Comparison of ENCODE assay signal across 20 cellular contexts in the genomic region with DNA sequence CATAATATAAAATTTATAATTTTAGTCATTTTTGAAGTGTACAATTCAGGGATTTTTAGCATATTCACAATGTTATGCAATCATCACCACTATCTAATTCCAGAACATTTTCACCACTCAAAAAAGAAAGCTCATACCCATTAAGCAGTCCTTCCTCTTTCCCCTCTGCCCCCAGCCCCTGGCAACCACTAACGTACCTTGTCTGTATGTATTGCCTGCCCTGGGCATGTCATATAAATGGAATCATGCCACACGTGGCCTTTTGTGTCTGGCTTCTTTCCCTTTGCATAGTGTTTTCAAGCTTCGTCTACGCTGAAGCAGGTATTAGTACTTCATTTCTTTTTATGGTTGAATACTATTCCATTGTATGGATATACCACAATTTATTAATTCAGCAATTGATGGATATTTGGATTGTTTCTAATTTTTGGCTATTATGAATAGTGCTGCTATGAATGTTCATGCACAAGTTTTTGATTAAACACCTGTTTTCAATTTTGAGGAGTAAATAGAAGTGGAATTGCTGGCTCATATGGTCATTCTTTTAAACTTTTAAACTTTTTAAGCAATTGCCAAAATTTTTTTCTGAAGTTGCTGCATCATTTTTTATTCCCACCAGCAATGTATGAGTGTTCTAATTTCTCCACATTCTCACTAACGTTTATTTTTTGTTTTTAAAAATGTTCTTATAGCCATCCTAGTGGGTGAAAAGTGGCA. TPM values are rescaled to one million over a fixed set of nuclear protein-coding genes. Genes with fewer than 3 reads are reported as not detected.
A peak's percentile ranks its signal among the peaks of the same experiment; 100 is the strongest.
DNase-seq lines count a peak whose midpoint lies in the region; ATAC-seq and TF ChIP-seq lines count a peak whose summit lies in the region.
"Had no signal": no experiment of that assay in that cellular context is flagged by ENCODE, and none has a peak within 500 bp of the region (broad histone marks: within the 10 kb centered on the region; RNA-seq: fewer than 3 reads in every experiment).

No MANE protein-coding gene starts in this region.

- H3K9me3 ChIP-seq in GM23248 (ENCODE audit: low read depth) (no peaks in the 10 kb centered on the region), upper lobe of left lung (no peaks in the 10 kb centered on the region)

- H3K36me3 Mint-ChIP-seq in WTC11, result peaks cover 6% of the 10 kb centered on the region
- H3K36me3 Mint-ChIP-seq in natural killer cell treated with Interleukin-12 subunit alpha and Interleukin-12 subunit beta and Interleukin-15 and Interleukin-18, amount 100 ng/mL, for 72 hours, result no peaks in the 10 kb centered on the region
- H3K36me3 Mint-ChIP-seq: CD4-positive, alpha-beta memory T cell had no signal

- H3K9me2 ChIP-seq in GM23248 (ENCODE audit: insufficient read depth), result no peaks in the 10 kb centered on the region

- peaks cover 69% of the 10 kb centered on the region for H3K27me3 Mint-ChIP-seq in WTC11 (ENCODE audit: low read depth)
- peaks cover 43 to 79% of the 10 kb centered on the region in 2 donors for H3K27me3 Mint-ChIP-seq in natural killer cell treated with Interleukin-12 subunit alpha and Interleukin-12 subunit beta and Interleukin-15 and Interleukin-18, amount 100 ng/mL, for 72 hours

- no peak overlapping the region for H2AFZ ChIP-seq in GM23248

- CTCF ChIA-PET in WTC11 (lab: Charles Lee), result no interaction called here

- H3K4me1 ChIP-seq in GM23248 (ENCODE audit: insufficient read depth) (peaks cover 19% of the 10 kb centered on the region), upper lobe of left lung (peaks cover 0 to 33% (median 21%) of the 10 kb centered on the region in 4 donors)
- H3K4me1 ChIP-seq: A549 had no signal

- H3K4me1 Mint-ChIP-seq in WTC11, result peaks cover 51% of the 10 kb centered on the region
- H3K4me1 Mint-ChIP-seq in natural killer cell treated with Interleukin-12 subunit alpha and Interleukin-12 subunit beta and Interleukin-15 and Interleukin-18, amount 100 ng/mL, for 72 hours (ENCODE audit: low read depth in 2 of 2), result peaks cover 4 to 16% of the 10 kb centered on the region in 2 donors

- H3K4me2 ChIP-seq in GM23248 (ENCODE audit: unreplicated experiment), result no peak overlapping the region
- H3K4me2 ChIP-seq: A549 had no signal

- H3K9me3 Mint-ChIP-seq in WTC11, result peaks cover 7% of the 10 kb centered on the region
- H3K9me3 Mint-ChIP-seq in natural killer cell treated with Interleukin-12 subunit alpha and Interleukin-12 subunit beta and Interleukin-15 and Interleukin-18, amount 100 ng/mL, for 72 hours, result no peaks in the 10 kb centered on the region

- H3K4me3 Mint-ChIP-seq in WTC11, result no peak overlapping the region
- no peak overlapping the region for H3K4me3 Mint-ChIP-seq in natural killer cell treated with Interleukin-12 subunit alpha and Interleukin-12 subunit beta and Interleukin-15 and Interleukin-18, amount 100 ng/mL, for 72 hours
- H3K4me3 Mint-ChIP-seq: CD4-positive, alpha-beta memory T cell; H9 had no signal

- peaks cover 16% of the 10 kb centered on the region for H3K79me2 ChIP-seq in GM23248 (ENCODE audit: insufficient read depth)

- in situ Hi-C loops in GM23248 (cut with MboI), result loop anchor here (10.0 to 25.0 kb wide), 4 partner anchors 301 to 656 kb away; no protein-coding TSS in a partner anchor

- H3K36me3 ChIP-seq in GM23248 (ENCODE audit: low read depth) (no peaks in the 10 kb centered on the region), upper lobe of left lung (no peaks in the 10 kb centered on the region)

- no peaks in the 10 kb centered on the region for H4K20me1 ChIP-seq in GM23248 (ENCODE audit: insufficient read depth)

- H3K27me3 ChIP-seq in GM23248 (replicated peaks; ENCODE audit: insufficient read depth) (no peaks in the 10 kb centered on the region), upper lobe of left lung (peaks cover 0 to 18% (median 6%) of the 10 kb centered on the region in 4 donors)

- ATAC-seq in WTC11, result no peak
- ATAC-seq in upper lobe of left lung (ENCODE audit: low FRiP score in 2 of 2), result no peak
- ATAC-seq in natural killer cell treated with Interleukin-12 subunit alpha and Interleukin-12 subunit beta and Interleukin-15 and Interleukin-18, amount 100 ng/mL, for 72 hours, result no peak
- ATAC-seq in GM19463 (IDR thresholded peaks at IDR 0.05; ENCODE audit: unreplicated experiment), result no peak
- ATAC-seq: A549, HCT116 had no signal

- H3K27ac Mint-ChIP-seq in WTC11, result no peak overlapping the region
- no peak overlapping the region for H3K27ac Mint-ChIP-seq in natural killer cell treated with Interleukin-12 subunit alpha and Interleukin-12 subunit beta and Interleukin-15 and Interleukin-18, amount 100 ng/mL, for 72 hours
- H3K27ac Mint-ChIP-seq: CD4-positive, alpha-beta memory T cell; H9 had no signal

- no peak for TF ChIP-seq EP300 in upper lobe of left lung (IDR thresholded peaks at IDR 0.05)

- H3F3A ChIP-seq in GM23248 (ENCODE audit: insufficient read depth), result peaks cover 12% of the 10 kb centered on the region; the same call in 1 of the 2 replicates

- H3K27ac ChIP-seq in GM23248 (no peak overlapping the region), upper lobe of left lung (no peak overlapping the region)
- H3K27ac ChIP-seq: A549 had no signal

- TF ChIP-seq POLR2A in upper lobe of left lung (IDR thresholded peaks at IDR 0.05), result no peak

- 76 to 78% methylated on average over 5 of the region's 5 CpGs for WGBS in GM23248 (ENCODE audit: low coverage in 1 of 2, low lambda C conversion rate in 2 of 2, missing lambda C conversion rate in 2 of 2), 2 experiments
- WGBS in upper lobe of left lung, 2 donors, result 92 to 93% methylated on average over 5 of the region's 5 CpGs

- POLR2A ChIA-PET in WTC11 (lab: Charles Lee), result interaction anchor here (1.1 kb wide), 1 partner anchor 49 kb away, joined by 3 read pairs; no protein-coding TSS in a partner anchor

- H3K9ac ChIP-seq in GM23248, result no peak overlapping the region

- no peak overlapping the region for H3K4me3 ChIP-seq in AG10803 (ENCODE audit: low read length)
- no peak overlapping the region for H3K4me3 ChIP-seq in GM23248
- H3K4me3 ChIP-seq in fibroblast of mammary gland (ENCODE audit: control insufficient read depth, low read depth, low read length), result no peak overlapping the region
- H3K4me3 ChIP-seq in upper lobe of left lung, result no peak overlapping the region
- H3K4me3 ChIP-seq: A549 had no signal

- TF ChIP-seq CTCF in AG10803 (conservative IDR thresholded peaks at IDR 0.05; ENCODE audit: low read length), result no peak
- TF ChIP-seq CTCF in WTC11 (IDR thresholded peaks at IDR 0.05), result no peak
- TF ChIP-seq CTCF in fibroblast of mammary gland (conservative IDR thresholded peaks at IDR 0.05; ENCODE audit: control insufficient read depth, insufficient read depth, low read depth, low read length), result no peak
- TF ChIP-seq CTCF in upper lobe of left lung (IDR thresholded peaks at IDR 0.05), result no peak

- DNase-seq in AG10803 (ENCODE audit: low read depth) (peak; percentile 75), GM23248 (peak; percentile 30), WTC11 (ENCODE audit: low spot score) (no peak), fibroblast of mammary gland (ENCODE audit: low read depth) (peak; percentile 25), upper lobe of left lung (no peak)
- no peak for DNase-seq in natural killer cell treated with Interleukin-12 subunit alpha and Interleukin-12 subunit beta and Interleukin-15 and Interleukin-18, amount 100 ng/mL, for 72 hours (ENCODE audit: low spot score)
- DNase-seq: 8988T; ACHN; C1 segment of cervical spinal cord; Calu3; CD4-positive, alpha-beta memory T cell; COR-L47; DMS53; DMS79 treated with DMSO at 0.1 percent for 48 hours; H9 had no signal

TF ChIP-seq in WTC11, 78 proteins besides CTCF, POLR2A, EP300 and RAD21 (continues in another document):
- TF ChIP-seq, protein P1, sequence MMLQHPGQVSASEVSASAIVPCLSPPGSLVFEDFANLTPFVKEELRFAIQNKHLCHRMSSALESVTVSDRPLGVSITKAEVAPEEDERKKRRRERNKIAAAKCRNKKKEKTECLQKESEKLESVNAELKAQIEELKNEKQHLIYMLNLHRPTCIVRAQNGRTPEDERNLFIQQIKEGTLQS (CRISPR knock-in tag; conservative IDR thresholded peaks at IDR 0.05), result no peak
- no peak for TF ChIP-seq JUN (CRISPR knock-in tag; IDR thresholded peaks at IDR 0.05)
- TF ChIP-seq, protein P2, sequence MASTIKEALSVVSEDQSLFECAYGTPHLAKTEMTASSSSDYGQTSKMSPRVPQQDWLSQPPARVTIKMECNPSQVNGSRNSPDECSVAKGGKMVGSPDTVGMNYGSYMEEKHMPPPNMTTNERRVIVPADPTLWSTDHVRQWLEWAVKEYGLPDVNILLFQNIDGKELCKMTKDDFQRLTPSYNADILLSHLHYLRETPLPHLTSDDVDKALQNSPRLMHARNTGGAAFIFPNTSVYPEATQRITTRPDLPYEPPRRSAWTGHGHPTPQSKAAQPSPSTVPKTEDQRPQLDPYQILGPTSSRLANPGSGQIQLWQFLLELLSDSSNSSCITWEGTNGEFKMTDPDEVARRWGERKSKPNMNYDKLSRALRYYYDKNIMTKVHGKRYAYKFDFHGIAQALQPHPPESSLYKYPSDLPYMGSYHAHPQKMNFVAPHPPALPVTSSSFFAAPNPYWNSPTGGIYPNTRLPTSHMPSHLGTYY (CRISPR knock-in tag; IDR thresholded peaks at IDR 0.05), result peak; percentile 91
- TF ChIP-seq CREB1 (CRISPR knock-in tag; IDR thresholded peaks at IDR 0.05), result no peak
- TF ChIP-seq, protein P3, sequence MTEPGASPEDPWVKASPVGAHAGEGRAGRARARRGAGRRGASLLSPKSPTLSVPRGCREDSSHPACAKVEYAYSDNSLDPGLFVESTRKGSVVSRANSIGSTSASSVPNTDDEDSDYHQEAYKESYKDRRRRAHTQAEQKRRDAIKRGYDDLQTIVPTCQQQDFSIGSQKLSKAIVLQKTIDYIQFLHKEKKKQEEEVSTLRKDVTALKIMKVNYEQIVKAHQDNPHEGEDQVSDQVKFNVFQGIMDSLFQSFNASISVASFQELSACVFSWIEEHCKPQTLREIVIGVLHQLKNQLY (CRISPR knock-in tag; IDR thresholded peaks at IDR 0.05), result no peak

RNA-seq across cellular contexts. Expression of a gene that starts 1.6 kb away (rescaled TPM):
- 17.6 and 18.4 TPM in 2 replicates for total RNA-seq in GM23248 (2014; rRNA removed; shearing (Covaris generic))
- polyA plus RNA-seq in GM23248 (2016; fragmentation: Nextera tagmentation; extraction: Ambion mirVana), result 26.7 and 27.6 TPM in 2 replicates
- total RNA-seq in WTC11 (2021) (1.7 to 1.9 TPM (median 1.7 TPM) in 3 replicates), upper lobe of left lung (10 to 100 TPM in 1 of 6 donors, 1 to 10 TPM in 4, under 1 TPM in 1; under 0.01 to 14.4 (median 3.1) TPM)
- not detected for total RNA-seq in natural killer cell treated with Interleukin-12 subunit alpha and Interleukin-12 subunit beta and Interleukin-15 and Interleukin-18, amount 100 ng/mL, for 72 hours
- total RNA-seq: CD4-positive, alpha-beta memory T cell; Daoy; H4 had no signal
- polyA plus RNA-seq: A549; CD4-positive, alpha-beta memory T cell had no signal

RNA-seq across cellular contexts. Expression of a gene that starts 49.8 kb away (rescaled TPM):
- total RNA-seq in GM23248 (2014; rRNA removed; shearing (Covaris generic)), result 0.63 TPM in 1 of 2 replicates, not detected in the other
- 0.10 TPM in 1 of 2 replicates, not detected in the other for polyA plus RNA-seq in GM23248 (2016; fragmentation: Nextera tagmentation; extraction: Ambion mirVana)
- total RNA-seq in WTC11 (2021), result 0.09 to 0.23 TPM (median 0.15 TPM) in 3 replicates
- total RNA-seq in upper lobe of left lung, result 100 to 1,000 TPM in 1 of 6 donors, 10 to 100 TPM in 5; 27.2 to 121 (median 53.3) TPM
- not detected for total RNA-seq in natural killer cell treated with Interleukin-12 subunit alpha and Interleukin-12 subunit beta and Interleukin-15 and Interleukin-18, amount 100 ng/mL, for 72 hours
- total RNA-seq: Calu3; CD4-positive, alpha-beta memory T cell; Daoy; H4; H9 had no signal
- polyA plus RNA-seq: A549; CD4-positive, alpha-beta memory T cell had no signal

Comparison
In these comparisons a context has a peak if more than half of its experiments do, and no peak if none do; other contexts are left out.
1. DNase-seq: peak in AG10803 (single experiment), GM23248 (single experiment) and fibroblast of mammary gland (single experiment); none in WTC11 (single experiment), upper lobe of left lung (0 of 2) and natural killer cell treated with Interleukin-12 subunit alpha and Interleukin-12 subunit beta and Interleukin-15 and Interleukin-18, amount 100 ng/mL, for 72 hours (single experiment).
2. RNA of a gene that starts 49.8 kb away (total RNA-seq): 27.2 to 121 TPM in upper lobe of left lung; 0.09 to 0.23 TPM in WTC11, 0.63 TPM in GM23248 and not detected in natural killer cell treated with Interleukin-12 subunit alpha and Interleukin-12 subunit beta and Interleukin-15 and Interleukin-18, amount 100 ng/mL, for 72 hours; every median in the first group is over 10 times any median in the second.